1 cellular context compared by ENCODE assay signal in the genomic region with DNA sequence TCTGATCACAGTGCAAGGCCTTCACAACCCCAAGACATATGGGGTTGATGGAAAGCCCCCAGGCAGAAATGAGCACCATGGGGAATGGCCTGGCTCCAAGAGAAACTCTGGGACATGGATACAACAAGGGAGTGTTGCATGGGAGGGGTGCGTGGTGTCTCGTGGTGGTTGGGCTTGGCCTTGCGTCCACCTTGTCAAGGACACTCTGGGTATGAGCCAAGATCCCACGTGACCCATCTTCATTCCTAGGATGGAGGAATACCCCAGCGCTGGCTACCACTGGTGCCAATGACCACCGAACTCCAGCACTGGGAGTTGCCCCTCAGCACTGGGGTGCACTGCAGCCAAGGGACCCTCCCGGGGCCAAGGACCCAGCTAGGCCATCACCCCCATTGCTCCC.
TF ChIP-seq lines count a peak whose summit lies in the region.

No MANE protein-coding gene starts in this region.

TF ChIP-seq in H1, 55 proteins besides CTCF, POLR2A, EP300 and RAD21:
- peak; percentile 69; the same call in 1 of the 2 replicates for TF ChIP-seq POLR2AphosphoS5 (IDR thresholded peaks at IDR 0.05; ENCODE audit: low read depth, low read length)
- no peak for TF ChIP-seq MAFK (IDR thresholded peaks at IDR 0.05; ENCODE audit: low read depth, low read length)
